Comparison of ENCODE assay signal across 8 cellular contexts in the genomic region with DNA sequence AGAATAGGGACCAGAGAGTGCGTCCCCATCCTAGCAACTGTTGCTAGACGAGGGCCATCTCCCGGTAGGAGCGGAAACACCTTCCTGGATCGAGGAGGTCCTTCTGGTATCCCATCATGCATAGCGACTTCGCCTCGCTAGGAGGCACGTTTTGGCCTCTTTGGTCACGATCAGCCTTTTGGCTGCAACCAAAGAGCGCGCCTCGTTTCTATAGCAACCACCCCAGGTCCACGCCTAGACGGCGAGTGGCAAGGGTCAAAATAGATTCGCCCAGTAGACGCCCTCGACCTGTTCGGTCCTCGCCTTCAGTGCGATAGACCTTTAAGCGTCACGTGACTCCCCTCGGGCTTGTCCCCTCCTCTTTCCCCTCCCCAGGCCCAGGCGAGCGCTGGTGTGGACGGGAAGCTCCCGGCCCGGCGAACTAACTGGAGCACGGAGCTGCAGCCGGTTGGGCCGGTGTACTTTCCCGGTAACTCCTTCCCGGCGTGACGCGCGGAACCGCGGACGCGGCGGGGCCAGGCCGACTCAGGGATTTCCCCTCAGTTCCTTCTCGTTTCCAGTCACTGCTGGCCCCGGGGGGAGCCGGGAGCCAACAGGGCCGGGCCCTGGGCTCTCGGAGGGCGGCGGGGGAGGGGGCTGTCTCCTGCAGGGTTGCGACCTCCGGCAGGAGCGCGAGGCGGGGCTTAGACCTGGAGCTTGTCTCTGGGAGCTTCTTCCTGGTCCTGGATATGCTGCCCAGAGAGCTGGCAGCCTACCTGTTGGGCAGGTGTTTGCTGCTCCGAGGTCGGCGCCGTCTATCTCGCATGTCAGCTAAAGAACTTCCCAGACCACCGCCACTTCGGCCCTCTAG. TPM values are rescaled to one million over a fixed set of nuclear protein-coding genes. Genes with fewer than 3 reads are reported as not detected.
DNase-seq lines count a peak whose midpoint lies in the region; ATAC-seq and TF ChIP-seq lines count a peak whose summit lies in the region.

A gene (plus strand): TSS at position 359 of the 850 bp plus-strand sequence. CDS start 2,258 bp downstream, outside the sequence.

- H3K36me3 ChIP-seq in OCI-LY7 (ENCODE audit: insufficient read depth, low read length) (peaks cover 11% of the 10 kb centered on the region; the same call in 1 of the 2 replicates), mucosa of descending colon (ENCODE audit: low read depth) (peaks cover 5% of the 10 kb centered on the region)

- intact Hi-C loops in OCI-LY7 (cut with micrococcal nuclease; ENCODE audit: unreplicated experiment) (loop anchor here (1.0 to 2.0 kb wide), 4 partner anchors 52 to 214 kb away; a partner anchor contains a TSS), mucosa of descending colon (cut with DNase I, micrococcal nuclease) (no loop called here)

- H3K4me1 ChIP-seq in OCI-LY7 (ENCODE audit: insufficient read depth, low read length, poor library complexity, severe bottlenecking) (peaks cover 22% of the 10 kb centered on the region), mucosa of descending colon (ENCODE audit: low read depth) (peaks cover 28% of the 10 kb centered on the region)

- peak within 1 kb of the TSS; percentile 62 for H3K27ac ChIP-seq in OCI-LY7 (ENCODE audit: low read depth, low read length, poor library complexity, severe bottlenecking)

- H3K9me3 ChIP-seq in OCI-LY7 (ENCODE audit: low read length) (no peaks in the 10 kb centered on the region), mucosa of descending colon (no peaks in the 10 kb centered on the region)

- no TSS peak for BruUV-seq in OCI-LY7 (replicated peaks; lab: Mats Ljungman, UMichigan)

- peak within 1 kb of the TSS; percentile 70 for H2AFZ ChIP-seq in OCI-LY7 (ENCODE audit: low read length)

- DNase-seq in DMS 273 (lab: John Stamatoyannopoulos, UW; ENCODE audit: unreplicated experiment) (peak; percentile 100), HuH-7.5 (ENCODE audit: low spot score) (peak; percentile 76), OCI-LY7 (ENCODE audit: low spot score) (peak; percentile 100), activated T-cell treated with anti-CD3 and anti-CD28 coated beads for 24 hours (ENCODE audit: low read depth) (peak; percentile 96), epithelial cell of esophagus (ENCODE audit: low read depth) (peak; percentile 100), mucosa of descending colon (peak; percentile 98 to 99 (median 99))
- peak; percentile 90 to 97 for DNase-seq in stimulated activated CD8-positive, alpha-beta memory T cell treated with anti-CD3 and anti-CD28 coated beads, Interleukin-4, amount 100 ng/mL, for 4 hours (ENCODE audit: low read depth in 2 of 2, low spot score in 1 of 2)

- TF ChIP-seq CTCF in OCI-LY7 (conservative IDR thresholded peaks at IDR 0.05; ENCODE audit: low read length) (no peak; the same call in 1 of the 2 replicates), epithelial cell of esophagus (IDR thresholded peaks at IDR 0.05; ENCODE audit: insufficient read depth, low read depth, low read length, missing control alignments) (peak; percentile 40), mucosa of descending colon (IDR thresholded peaks at IDR 0.05) (peak; percentile 39)

- POLR2A ChIA-PET in OCI-LY7 (lab: Charles Lee) = interaction anchor here (0.5 to 1.2 kb wide), 5 partner anchors 10 to 310 kb away, joined by 3 to 4 read pairs (median 3); no protein-coding TSS in a partner anchor

- H4K20me1 ChIP-seq in OCI-LY7 (ENCODE audit: insufficient read depth, low read length) = no peaks in the 10 kb centered on the region

- H3K9me2 ChIP-seq in OCI-LY7 (ENCODE audit: insufficient read depth, low read length) = no peaks in the 10 kb centered on the region

- peak; percentile 53 for ATAC-seq in GM21515 (IDR thresholded peaks at IDR 0.05; ENCODE audit: unreplicated experiment)
- ATAC-seq in mucosa of descending colon = peak; percentile 60

- peak within 1 kb of the TSS; percentile 99 for H3K4me2 ChIP-seq in OCI-LY7 (ENCODE audit: low read length)

- peak within 1 kb of the TSS; percentile 83 for H3K4me3 ChIP-seq in OCI-LY7 (ENCODE audit: low read depth, low read length, poor library complexity, severe bottlenecking)
- H3K4me3 ChIP-seq in epithelial cell of esophagus (ENCODE audit: low read length) = peak within 1 kb of the TSS; percentile 79
- peak within 1 kb of the TSS; percentile 83 for H3K4me3 ChIP-seq in mucosa of descending colon

- H3K79me2 ChIP-seq in OCI-LY7 (ENCODE audit: insufficient read depth, low read depth, low read length) = peaks cover 21% of the 10 kb centered on the region; the same call in 1 of the 2 replicates

- CTCF ChIA-PET in OCI-LY7 (lab: Charles Lee; ENCODE audit: unreplicated experiment) = interaction anchor here (0.6 to 1.0 kb wide), 2 partner anchors 206 to 223 kb away, joined by 3 read pairs; no protein-coding TSS in a partner anchor

RNA-seq across cellular contexts. Expression of the gene that starts here (rescaled TPM):
- total RNA-seq in OCI-LY7 (2014; rRNA removed; shearing (Covaris generic)) = 5.8 and 9.1 TPM in 2 replicates
- 15.0 and 16.8 TPM in 2 replicates for total RNA-seq in OCI-LY7 (2022)
- 10 to 100 TPM; 23.7 to 27.7 (median 23.8) TPM for total RNA-seq in mucosa of descending colon

Comparison
In these comparisons a context has a peak if more than half of its experiments do, and no peak if none do; other contexts are left out.
1. Peak in every context shown above with its lines: DNase-seq, ATAC-seq, H3K4me3 ChIP-seq and H3K27ac ChIP-seq.